ENCODE assay signal across 11 cellular contexts in genomic region chr2:105865222-105865913, GRCh38.
DNase-seq lines count a peak whose midpoint lies in the region; ATAC-seq and TF ChIP-seq lines count a peak whose summit lies in the region.
"Had no signal": no experiment of that assay in that cellular context is flagged by ENCODE, and none has a peak within 500 bp of the region (broad histone marks: within the 10 kb centered on the region; RNA-seq: fewer than 3 reads in every experiment).

No MANE protein-coding gene starts in this region.

- H3K27ac Mint-ChIP-seq in activated CD4-positive, alpha-beta T cell treated with anti-CD3 and anti-CD28 coated beads for 36 hours = peak overlapping the region; percentile 51
- peak overlapping the region; percentile 92 to 97 for H3K27ac Mint-ChIP-seq in effector memory CD8-positive, alpha-beta T cell

- H3K27me3 ChIP-seq in gastrocnemius medialis = no peaks in the 10 kb centered on the region

- DNase-seq in activated CD4-positive, alpha-beta T cell treated with anti-CD3 and anti-CD28 coated beads for 36 hours = peak; percentile 49
- DNase-seq in activated CD4-positive, alpha-beta T cell treated with anti-CD3 and anti-CD28 coated beads for 1 hour = no peak
- DNase-seq in effector memory CD8-positive, alpha-beta T cell = no peak
- DNase-seq in gastrocnemius medialis (peak in 1 of 2 donors; percentile 56), ureter (ENCODE audit: low spot score) (no peak)
- DNase-seq: ACHN; left ventricle myocardium superior; stimulated activated CD4-positive, alpha-beta T cell treated with anti-CD3 and anti-CD28 coated beads, Interleukin-4, amount 100 ng/mL, for 1 hour had no signal

- H3K9me3 Mint-ChIP-seq in activated CD4-positive, alpha-beta T cell treated with anti-CD3 and anti-CD28 coated beads for 36 hours (ENCODE audit: low read depth) = no peaks in the 10 kb centered on the region
- H3K9me3 Mint-ChIP-seq in effector memory CD8-positive, alpha-beta T cell = no peaks in the 10 kb centered on the region

- H3K4me3 Mint-ChIP-seq in activated CD4-positive, alpha-beta T cell treated with anti-CD3 and anti-CD28 coated beads for 36 hours = peak overlapping the region; percentile 15
- peak overlapping the region; percentile 62 to 77 for H3K4me3 Mint-ChIP-seq in effector memory CD8-positive, alpha-beta T cell

- CTCF ChIA-PET in activated CD4-positive, alpha-beta T cell treated with anti-CD3 and anti-CD28 coated beads for 36 hours (lab: Charles Lee) = interaction anchor here (0.6 to 1.0 kb wide), 3 partner anchors 8 to 86 kb away, joined by 3 to 4 read pairs (median 3); no protein-coding TSS in a partner anchor

- in situ Hi-C loops in gastrocnemius medialis (cut with MboI; ENCODE audit: low sequenced_read_pairs in 4 of 4) = no loop called here

- ATAC-seq in activated CD4-positive, alpha-beta T cell treated with anti-CD3 and anti-CD28 coated beads for 36 hours = peak; percentile 25
- ATAC-seq in SK-N-SH treated with all-trans-retinoic acid at 6 μM for 48 hours (peak; percentile 52), gastrocnemius medialis (peak; percentile 62 to 83), HG02642 (IDR thresholded peaks at IDR 0.05; ENCODE audit: poor library complexity, unreplicated experiment) (no peak), HG03039 (IDR thresholded peaks at IDR 0.05; ENCODE audit: unreplicated experiment) (no peak)
- ATAC-seq in effector memory CD8-positive, alpha-beta T cell (replicated peaks) = no peak
- ATAC-seq: left ventricle myocardium superior had no signal

- peak in 1 of 2 donors; percentile 17 for TF ChIP-seq POLR2A in gastrocnemius medialis (IDR thresholded peaks at IDR 0.05)

- peaks cover 46% of the 10 kb centered on the region for H3K36me3 Mint-ChIP-seq in activated CD4-positive, alpha-beta T cell treated with anti-CD3 and anti-CD28 coated beads for 36 hours (ENCODE audit: low read depth)
- H3K36me3 Mint-ChIP-seq in effector memory CD8-positive, alpha-beta T cell (ENCODE audit: insufficient read depth) = peaks cover 12% of the 10 kb centered on the region

- H3K27me3 Mint-ChIP-seq in activated CD4-positive, alpha-beta T cell treated with anti-CD3 and anti-CD28 coated beads for 36 hours = no peaks in the 10 kb centered on the region
- no peaks in the 10 kb centered on the region for H3K27me3 Mint-ChIP-seq in effector memory CD8-positive, alpha-beta T cell

- peak overlapping the region in 1 of 4 donors; percentile 27 for H3K4me3 ChIP-seq in gastrocnemius medialis

- POLR2A ChIA-PET in activated CD4-positive, alpha-beta T cell treated with anti-CD3 and anti-CD28 coated beads for 36 hours (lab: Charles Lee) = no interaction called here

- TF ChIP-seq CTCF in gastrocnemius medialis (IDR thresholded peaks at IDR 0.05 in 4 of 5, conservative IDR thresholded peaks at IDR 0.05 in 1 of 5) = no peak

- H3K27ac ChIP-seq in gastrocnemius medialis = peak overlapping the region; percentile 53 to 90 (median 65)

- intact Hi-C loops in activated CD4-positive, alpha-beta T cell treated with anti-CD3 and anti-CD28 coated beads for 36 hours (cut with DNase I, micrococcal nuclease) = no loop called here
- intact Hi-C loops in gastrocnemius medialis (cut with DNase I; ENCODE audit: low total_unique reads) = loop anchor here (5.0 kb wide), 1 partner anchor 42 kb away; no protein-coding TSS in a partner anchor

- H3K4me1 ChIP-seq in gastrocnemius medialis = peaks cover 68 to 76% of the 10 kb centered on the region in 2 donors

- H3K4me1 Mint-ChIP-seq in activated CD4-positive, alpha-beta T cell treated with anti-CD3 and anti-CD28 coated beads for 36 hours = peaks cover 97% of the 10 kb centered on the region
- H3K4me1 Mint-ChIP-seq in effector memory CD8-positive, alpha-beta T cell (ENCODE audit: low read depth in 2 of 2) = peaks cover 58 to 70% of the 10 kb centered on the region in 2 donors

- H3K36me3 ChIP-seq in gastrocnemius medialis = no peaks in the 10 kb centered on the region

- H3K9me3 ChIP-seq in gastrocnemius medialis = no peaks in the 10 kb centered on the region

TF ChIP-seq in SK-N-SH treated with all-trans-retinoic acid at 6 μM for 48 hours, 23 proteins besides CTCF, POLR2A, EP300 and RAD21:
- TF ChIP-seq ARNTL (CRISPR knock-in tag; IDR thresholded peaks at IDR 0.05; ENCODE audit: borderline replicate concordance, low read depth) (no peak), ZFP30 (CRISPR knock-in tag; IDR thresholded peaks at IDR 0.05) (no peak), BACH2 (CRISPR knock-in tag; IDR thresholded peaks at IDR 0.05; ENCODE audit: borderline replicate concordance) (no peak), CREB5 (CRISPR knock-in tag; IDR thresholded peaks at IDR 0.05; ENCODE audit: low read depth) (no peak), TOX (CRISPR knock-in tag; IDR thresholded peaks at IDR 0.05; ENCODE audit: borderline replicate concordance) (no peak), ZFP3 (CRISPR knock-in tag; IDR thresholded peaks at IDR 0.05) (no peak), GLIS3 (CRISPR knock-in tag; IDR thresholded peaks at IDR 0.05) (no peak), TSHZ2 (CRISPR knock-in tag; IDR thresholded peaks at IDR 0.05) (no peak), TCF4 (CRISPR knock-in tag; IDR thresholded peaks at IDR 0.05; ENCODE audit: borderline replicate concordance) (no peak), PATZ1 (CRISPR knock-in tag; IDR thresholded peaks at IDR 0.05; ENCODE audit: borderline replicate concordance) (no peak), ISL1 (CRISPR knock-in tag; IDR thresholded peaks at IDR 0.05) (no peak), CSRNP3 (CRISPR knock-in tag; IDR thresholded peaks at IDR 0.05) (no peak)

Comparison
In these comparisons a context has a peak if more than half of its experiments do, and no peak if none do; other contexts are left out.
1. ATAC-seq: peak in activated CD4-positive, alpha-beta T cell treated with anti-CD3 and anti-CD28 coated beads for 36 hours (single experiment), SK-N-SH treated with all-trans-retinoic acid at 6 μM for 48 hours (single experiment) and gastrocnemius medialis (2 of 2); none in effector memory CD8-positive, alpha-beta T cell (single experiment), HG02642 (single experiment) and HG03039 (single experiment).